In the genomic region with DNA sequence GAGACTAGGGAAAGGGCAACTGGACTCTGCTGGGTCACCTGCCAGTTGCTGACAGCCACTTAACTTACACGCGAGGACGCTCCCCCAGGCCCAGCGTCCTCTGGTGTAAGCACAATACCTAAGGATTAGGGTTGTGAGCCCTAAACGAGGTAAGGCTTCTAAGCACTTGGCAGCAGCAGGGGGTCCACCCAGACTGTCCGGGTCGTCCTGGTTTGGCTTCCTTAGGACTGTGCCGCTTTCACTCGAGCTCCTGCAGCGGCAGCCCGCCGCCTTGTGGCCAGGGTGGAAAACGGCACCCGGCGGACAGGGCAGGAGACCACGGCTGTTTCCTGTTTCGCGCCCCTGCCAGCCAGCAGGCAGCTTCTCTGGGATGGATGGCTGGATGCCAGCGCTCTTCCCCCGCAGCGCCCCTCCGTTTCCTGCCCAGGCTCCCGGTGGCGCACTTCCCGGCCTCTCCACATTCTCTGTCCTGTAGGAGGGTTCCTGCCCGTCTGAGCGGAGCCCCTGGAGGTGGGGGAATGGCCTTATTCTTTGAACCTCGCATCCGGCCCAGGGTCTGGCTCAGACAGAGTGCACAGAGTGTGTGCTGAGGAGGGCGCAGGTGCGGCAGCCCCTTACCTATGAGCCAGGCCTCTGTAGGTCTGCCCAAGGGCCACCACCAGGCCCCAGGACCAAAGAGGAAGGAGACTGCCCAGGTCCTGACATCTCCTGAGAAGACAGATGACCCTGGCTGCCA, we compare ENCODE assay signal across 7 cellular contexts. TPM values are rescaled to one million over a fixed set of nuclear protein-coding genes. Genes with fewer than 3 reads are reported as not detected.
DNase-seq lines count a peak whose midpoint lies in the region; FAIRE-seq and TF ChIP-seq lines count a peak whose summit lies in the region.

No MANE protein-coding gene starts in this region.

- no peak overlapping the region for H3K27ac Mint-ChIP-seq in neural crest cell (ENCODE audit: unreplicated experiment)

- TF ChIP-seq POLR2A in GM12892 (IDR thresholded peaks at IDR 0.05; ENCODE audit: low read depth, low read length) (no peak), Peyer's patch (IDR thresholded peaks at IDR 0.05) (no peak)

- no peak for TF ChIP-seq EP300 in Ishikawa (IDR thresholded peaks at IDR 0.05; ENCODE audit: borderline replicate concordance)

- H3K4me3 Mint-ChIP-seq in neural crest cell = peak overlapping the region; percentile 34

- H3K9me3 ChIP-seq in Peyer's patch (no peaks in the 10 kb centered on the region), thymus (ENCODE audit: control insufficient read depth) (no peaks in the 10 kb centered on the region)

- H3K4me3 ChIP-seq in Peyer's patch (peak overlapping the region; percentile 5 to 52 (median 46)), fibroblast of pulmonary artery (replicated peaks; ENCODE audit: low read depth, low read length) (peak overlapping the region; percentile 6), thymus (ENCODE audit: low read length) (peak overlapping the region; percentile 33)

- H3K4me1 ChIP-seq in Peyer's patch (peaks cover 4 to 59% (median 27%) of the 10 kb centered on the region in 4 donors), thymus (ENCODE audit: control insufficient read depth, insufficient read depth, low read length) (peaks cover 34% of the 10 kb centered on the region)

- DNase-seq in GM12892 (ENCODE audit: insufficient read length) (no peak), Peyer's patch (peak; percentile 78 to 92 (median 90)), fibroblast of pulmonary artery (ENCODE audit: low read depth) (peak; percentile 74), neural crest cell (ENCODE audit: low read depth, low spot score) (peak; percentile 88)
- DNase-seq in activated T-helper 1 cell treated with anti-CD3 and anti-CD28 coated beads, Interleukin-2, amount 50 U/mL, for 16 hours (ENCODE audit: low read depth in 1 of 2, low spot score in 1 of 2) = peak; percentile 53 to 62

- H3K27me3 ChIP-seq in Peyer's patch (peaks cover 0 to 41% of the 10 kb centered on the region in 2 donors), thymus (ENCODE audit: control insufficient read depth, insufficient read depth) (peaks cover 52% of the 10 kb centered on the region)

- peaks cover 11% of the 10 kb centered on the region for H3K4me1 Mint-ChIP-seq in neural crest cell

- TF ChIP-seq CTCF in Peyer's patch (IDR thresholded peaks at IDR 0.05) (peak; percentile 74 to 92 (median 82)), fibroblast of pulmonary artery (IDR thresholded peaks at IDR 0.05; ENCODE audit: low read length, missing control alignments) (peak; percentile 79), neural crest cell (conservative IDR thresholded peaks at IDR 0.05) (peak; percentile 83)

- no peaks in the 10 kb centered on the region for H3K36me3 Mint-ChIP-seq in neural crest cell (ENCODE audit: low read depth)

- TF ChIP-seq RAD21 in Ishikawa (IDR thresholded peaks at IDR 0.05; ENCODE audit: low read depth) = peak; percentile 82

- H3K27ac ChIP-seq in Peyer's patch (no peak overlapping the region), thymus (ENCODE audit: low read depth) (peak overlapping the region; percentile 4)

- H3K9me3 Mint-ChIP-seq in neural crest cell = no peaks in the 10 kb centered on the region

- WGBS in thymus = 3% methylated on average over 31 of the region's 31 CpGs

- peak; percentile 81 for FAIRE-seq in GM12892 (lab: Jason Lieb, UNC)

- H3K36me3 ChIP-seq in Peyer's patch (no peaks in the 10 kb centered on the region), thymus (ENCODE audit: control insufficient read depth, insufficient read depth) (no peaks in the 10 kb centered on the region)

- peaks cover 85% of the 10 kb centered on the region for H3K27me3 Mint-ChIP-seq in neural crest cell (ENCODE audit: low read depth)

TF ChIP-seq in Ishikawa, 13 proteins besides CTCF, POLR2A, EP300 and RAD21:
- no peak for TF ChIP-seq FOXM1 (IDR thresholded peaks at IDR 0.05; ENCODE audit: borderline replicate concordance, low read depth)
- TF ChIP-seq NFIC (IDR thresholded peaks at IDR 0.05) = peak; percentile 45; the same call in 1 of the 2 replicates
- TF ChIP-seq, protein P1, sequence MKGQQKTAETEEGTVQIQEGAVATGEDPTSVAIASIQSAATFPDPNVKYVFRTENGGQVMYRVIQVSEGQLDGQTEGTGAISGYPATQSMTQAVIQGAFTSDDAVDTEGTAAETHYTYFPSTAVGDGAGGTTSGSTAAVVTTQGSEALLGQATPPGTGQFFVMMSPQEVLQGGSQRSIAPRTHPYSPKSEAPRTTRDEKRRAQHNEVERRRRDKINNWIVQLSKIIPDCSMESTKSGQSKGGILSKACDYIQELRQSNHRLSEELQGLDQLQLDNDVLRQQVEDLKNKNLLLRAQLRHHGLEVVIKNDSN (IDR thresholded peaks at IDR 0.05) = 0 out of 2 replicates have a peak, but pooled peaks have one; percentile 14
- TF ChIP-seq, protein P2, sequence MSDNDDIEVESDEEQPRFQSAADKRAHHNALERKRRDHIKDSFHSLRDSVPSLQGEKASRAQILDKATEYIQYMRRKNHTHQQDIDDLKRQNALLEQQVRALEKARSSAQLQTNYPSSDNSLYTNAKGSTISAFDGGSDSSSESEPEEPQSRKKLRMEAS (IDR thresholded peaks at IDR 0.05) = no peak; the same call in 1 of the 2 replicates

RNA-seq across cellular contexts. Expression of a gene that starts 47.0 kb away (rescaled TPM):
- 118 TPM for polyA plus RNA-seq in GM12892 (2012; ENCODE audit: missing spikeins)
- total RNA-seq in Peyer's patch (10 to 100 TPM; 18.0 to 38.8 (median 31.2) TPM), neural crest cell (85.1 and 87.5 TPM in 2 replicates)
- 112 TPM for polyA plus RNA-seq in thymus
